In genomic region chr2:34317797-34318196, GRCh38 we compare ENCODE assay signal across 21 cellular contexts.
"Had no signal": no experiment of that assay in that cellular context is flagged by ENCODE, and none has a peak within 500 bp of the region (broad histone marks: within the 10 kb centered on the region; RNA-seq: fewer than 3 reads in every experiment).

No MANE protein-coding gene starts in this region.

- H3K4me1 Mint-ChIP-seq: activated naive CD4-positive, alpha-beta T cell treated with anti-CD3 and anti-CD28 coated beads, Interleukin-2, amount 10 ng/mL, durations not matched to agents 7 days and 5 days; activated naive CD8-positive, alpha-beta T cell treated with anti-CD3 and anti-CD28 coated beads for 36 hours had no signal

- H3K27me3 Mint-ChIP-seq: activated CD8-positive, alpha-beta T cell treated with anti-CD3 and anti-CD28 coated beads for 36 hours; activated naive CD4-positive, alpha-beta T cell treated with anti-CD3 and anti-CD28 coated beads, Interleukin-2, amount 10 ng/mL, durations not matched to agents 7 days and 5 days; activated naive CD8-positive, alpha-beta T cell treated with anti-CD3 and anti-CD28 coated beads for 36 hours had no signal

- H3K27ac Mint-ChIP-seq: activated CD8-positive, alpha-beta T cell treated with anti-CD3 and anti-CD28 coated beads for 36 hours; activated naive CD4-positive, alpha-beta T cell treated with anti-CD3 and anti-CD28 coated beads, Interleukin-2, amount 10 ng/mL, durations not matched to agents 7 days and 5 days; activated naive CD8-positive, alpha-beta T cell treated with anti-CD3 and anti-CD28 coated beads for 36 hours; activated T-cell treated with anti-CD3 and anti-CD28 coated beads, Interleukin-2, amount 50 U/mL, for 72 hours; activated T-helper 2 cell treated with anti-CD3 and anti-CD28 coated beads, Interferon-gamma antibody, Interleukin-2, Interleukin-4, amounts not matched to agents 10 μg/mL and 5 μg/mL and 100 μg/mL, durations not matched to agents 14 hours and 24 hours and 36 hours had no signal

- H3K27ac ChIP-seq: PC-9 had no signal

- H2AFZ ChIP-seq: PC-9 had no signal

- DNase-seq: activated CD4-positive, alpha-beta T cell treated with anti-CD3 and anti-CD28 coated beads for 4 hours; activated CD8-positive, alpha-beta memory T cell treated with anti-CD3 and anti-CD28 coated beads, Interleukin-2, amount 50 U/mL, for 4 hours; activated CD8-positive, alpha-beta T cell treated with anti-CD3 and anti-CD28 coated beads for 36 hours; activated gamma-delta T cell treated with Interleukin-2 at 50 U/mL for 16 hours; activated naive CD4-positive, alpha-beta T cell treated with anti-CD3 and anti-CD28 coated beads, Interleukin-2, amount 10 ng/mL, durations not matched to agents 7 days and 5 days; activated naive CD8-positive, alpha-beta T cell treated with anti-CD3 and anti-CD28 coated beads for 36 hours; activated T-cell treated with anti-CD3 and anti-CD28 coated beads, Interleukin-2, amount 50 U/mL, for 72 hours; Karpas-422; MM.1S; NCI-H1105; NCI-H1436; NCI-H1694 treated with DMSO at 0.1 percent for 48 hours; NCI-H2029 treated with DMSO at 0.1 percent for 48 hours; NCI-H446; NCI-H524; PC-9; SIG-M5; T-helper 1 cell had no signal

- H3K9me3 Mint-ChIP-seq: activated naive CD8-positive, alpha-beta T cell treated with anti-CD3 and anti-CD28 coated beads for 36 hours had no signal

- H3K4me3 Mint-ChIP-seq: activated CD8-positive, alpha-beta T cell treated with anti-CD3 and anti-CD28 coated beads for 36 hours; activated naive CD4-positive, alpha-beta T cell treated with anti-CD3 and anti-CD28 coated beads, Interleukin-2, amount 10 ng/mL, durations not matched to agents 7 days and 5 days; activated naive CD8-positive, alpha-beta T cell treated with anti-CD3 and anti-CD28 coated beads for 36 hours; activated T-cell treated with anti-CD3 and anti-CD28 coated beads, Interleukin-2, amount 50 U/mL, for 72 hours had no signal

- H3K4me3 ChIP-seq: K562, PC-9 had no signal

- H3K36me3 Mint-ChIP-seq: activated naive CD4-positive, alpha-beta T cell treated with anti-CD3 and anti-CD28 coated beads, Interleukin-2, amount 10 ng/mL, durations not matched to agents 7 days and 5 days; activated naive CD8-positive, alpha-beta T cell treated with anti-CD3 and anti-CD28 coated beads for 36 hours had no signal

- ATAC-seq: activated CD4-positive, CD25-positive, alpha-beta regulatory T cell treated with anti-CD3 and anti-CD28 coated beads, Interleukin-2, amount 50 U/mL, for 24 hours; activated CD8-positive, alpha-beta T cell treated with anti-CD3 and anti-CD28 coated beads for 36 hours; activated T-cell treated with anti-CD3 and anti-CD28 coated beads, Interleukin-2, amount 50 U/mL, for 72 hours; K562 had no signal

- H3K4me2 ChIP-seq: PC-9 had no signal
